Comparison of ENCODE assay signal across 16 cellular contexts in the genomic region with DNA sequence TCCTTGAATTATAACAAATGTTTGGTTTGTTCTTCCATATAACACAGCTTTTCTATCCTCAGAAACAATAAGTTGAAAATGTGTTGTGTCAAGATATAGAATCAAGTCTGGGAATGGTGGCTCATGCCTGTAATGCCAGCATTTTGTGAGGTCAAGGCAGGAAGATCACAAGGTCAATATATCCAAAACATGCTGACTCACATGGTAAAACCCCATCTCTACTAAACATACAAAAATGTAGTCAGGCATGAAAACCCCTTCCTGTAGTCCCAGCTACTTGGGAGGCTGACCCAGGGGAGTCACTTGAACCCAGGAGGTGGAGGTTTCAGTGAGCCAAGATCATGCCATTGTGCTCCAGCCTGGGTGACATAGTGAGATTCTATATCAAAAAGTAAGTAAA.
A peak's percentile ranks its signal among the peaks of the same experiment; 100 is the strongest.
DNase-seq lines count a peak whose midpoint lies in the region; ATAC-seq lines count a peak whose summit lies in the region.
"Had no signal": no experiment of that assay in that cellular context is flagged by ENCODE, and none has a peak within 500 bp of the region (broad histone marks: within the 10 kb centered on the region; RNA-seq: fewer than 3 reads in every experiment).

No MANE protein-coding gene starts in this region.

- no peak overlapping the region for H3K27ac Mint-ChIP-seq in activated naive CD4-positive, alpha-beta T cell treated with anti-CD3 and anti-CD28 coated beads, Interleukin-2, amount 50 U/mL, for 72 hours
- H3K27ac Mint-ChIP-seq: CD4-positive, alpha-beta T cell; GM23338; HFFc6 had no signal

- DNase-seq in Caki2 (ENCODE audit: low read depth) (peak; percentile 0), HCEC 1CT (peak; percentile 59), T1000 (lab: John Stamatoyannopoulos, UW) (peak; percentile 0)
- DNase-seq in activated naive CD4-positive, alpha-beta T cell treated with anti-CD3 and anti-CD28 coated beads, Interleukin-2, amount 50 U/mL, for 72 hours (ENCODE audit: low spot score in 2 of 2), result no peak
- DNase-seq in stimulated activated CD4-positive, alpha-beta T cell treated with anti-CD3 and anti-CD28 coated beads, Interleukin-12 subunit alpha, Interleukin-12 subunit beta, amount 100 ng/mL, for 4 hours, result no peak
- DNase-seq: ACHN; AML-193; Caco-2; CD4-positive, alpha-beta T cell; DMS153; DMS79; HFFc6 had no signal

- no peak for ATAC-seq in activated naive CD4-positive, alpha-beta T cell treated with anti-CD3 and anti-CD28 coated beads, Interleukin-2, amount 50 U/mL, for 72 hours
- ATAC-seq in HG03039 (IDR thresholded peaks at IDR 0.05; ENCODE audit: unreplicated experiment) (no peak), GM19395 (IDR thresholded peaks at IDR 0.05; ENCODE audit: unreplicated experiment) (no peak)
- ATAC-seq: GM23338, HCT116 had no signal

- in situ Hi-C loops in Caki2 (cut with HindIII; ENCODE audit: low pct_unique_long_range_greater_than_20kb, low sequenced_read_pairs), result no loop called here

- no peaks in the 10 kb centered on the region for H3K9me3 Mint-ChIP-seq in activated naive CD4-positive, alpha-beta T cell treated with anti-CD3 and anti-CD28 coated beads, Interleukin-2, amount 50 U/mL, for 72 hours
- H3K9me3 Mint-ChIP-seq: CD4-positive, alpha-beta T cell; GM23338 had no signal

- no peaks in the 10 kb centered on the region for H3K36me3 Mint-ChIP-seq in activated naive CD4-positive, alpha-beta T cell treated with anti-CD3 and anti-CD28 coated beads, Interleukin-2, amount 50 U/mL, for 72 hours

Comparison
In these comparisons a context has a peak if more than half of its experiments do, and no peak if none do; other contexts are left out.
1. DNase-seq: peak in Caki2 (single experiment), HCEC 1CT (single experiment) and T1000 (single experiment); none in activated naive CD4-positive, alpha-beta T cell treated with anti-CD3 and anti-CD28 coated beads, Interleukin-2, amount 50 U/mL, for 72 hours (0 of 2) and stimulated activated CD4-positive, alpha-beta T cell treated with anti-CD3 and anti-CD28 coated beads, Interleukin-12 subunit alpha, Interleukin-12 subunit beta, amount 100 ng/mL, for 4 hours (single experiment).